ENCODE assay signal across 18 cellular contexts in the genomic region with DNA sequence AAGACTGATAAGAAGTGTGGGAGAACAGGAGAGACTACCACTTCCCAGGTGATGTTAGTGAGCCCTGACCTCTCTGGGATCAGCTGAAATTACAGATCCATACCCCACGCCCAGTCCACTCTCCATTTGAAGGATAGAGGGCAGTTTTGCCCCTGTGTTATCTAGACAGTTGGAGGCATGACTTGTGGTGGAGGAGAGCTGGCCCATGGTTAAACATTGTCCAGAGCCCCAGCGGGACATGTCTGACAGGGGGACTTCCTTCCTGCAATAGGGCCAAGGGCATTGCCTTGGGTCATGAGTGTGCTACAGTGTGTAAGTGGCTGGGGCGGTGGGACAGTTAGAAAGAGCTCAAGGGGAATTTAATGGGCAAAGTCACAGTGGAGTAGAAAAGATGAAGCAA.
"Had no signal": no experiment of that assay in that cellular context is flagged by ENCODE, and none has a peak within 500 bp of the region (broad histone marks: within the 10 kb centered on the region; RNA-seq: fewer than 3 reads in every experiment).

No MANE protein-coding gene starts in this region.

- H3K4me3 ChIP-seq: colonic mucosa, sigmoid colon, thoracic aorta had no signal

- ATAC-seq: activated T-cell treated with anti-CD3 and anti-CD28 coated beads, Interleukin-2, amount 50 U/mL, for 4 hours; left ventricle myocardium superior; natural killer cell; WTC11 had no signal

- H3K36me3 ChIP-seq: colonic mucosa, neutrophil, sigmoid colon, thoracic aorta had no signal

- DNase-seq: activated CD4-positive, alpha-beta memory T cell treated with anti-CD3 and anti-CD28 coated beads, Interleukin-2, amount 10 ng/mL, durations not matched to agents 7 days and 5 days; activated CD4-positive, alpha-beta T cell treated with anti-CD3 and anti-CD28 coated beads for 4 hours; activated effector memory CD4-positive, alpha-beta T cell treated with Interleukin-2 at 50 U/mL for 16 hours; activated T-cell treated with anti-CD3 and anti-CD28 coated beads, Interleukin-2, amount 50 U/mL, for 4 hours; amniotic stem cell; central memory CD4-positive, alpha-beta T cell; colonic mucosa; hippocampal formation; left ventricle myocardium superior; natural killer cell; sigmoid colon; stimulated activated CD4-positive, alpha-beta T cell treated with anti-CD3 and anti-CD28 coated beads, Interleukin-1b, Interleukin-23, amount 100 ng/mL, for 48 hours had no signal

- H3K4me1 ChIP-seq: colonic mucosa, parathyroid adenoma, sigmoid colon had no signal

- H3K9ac ChIP-seq: parathyroid adenoma had no signal

- H3K27ac ChIP-seq: colonic mucosa, neutrophil, parathyroid adenoma, sigmoid colon, thoracic aorta had no signal

- H3K27me3 ChIP-seq: colonic mucosa, neutrophil, sigmoid colon had no signal

- H3K9me3 ChIP-seq: colonic mucosa, neutrophil, sigmoid colon, thoracic aorta had no signal

- FAIRE-seq: endometrium, keratinocyte had no signal
